22 cellular contexts compared by ENCODE assay signal in the genomic region with DNA sequence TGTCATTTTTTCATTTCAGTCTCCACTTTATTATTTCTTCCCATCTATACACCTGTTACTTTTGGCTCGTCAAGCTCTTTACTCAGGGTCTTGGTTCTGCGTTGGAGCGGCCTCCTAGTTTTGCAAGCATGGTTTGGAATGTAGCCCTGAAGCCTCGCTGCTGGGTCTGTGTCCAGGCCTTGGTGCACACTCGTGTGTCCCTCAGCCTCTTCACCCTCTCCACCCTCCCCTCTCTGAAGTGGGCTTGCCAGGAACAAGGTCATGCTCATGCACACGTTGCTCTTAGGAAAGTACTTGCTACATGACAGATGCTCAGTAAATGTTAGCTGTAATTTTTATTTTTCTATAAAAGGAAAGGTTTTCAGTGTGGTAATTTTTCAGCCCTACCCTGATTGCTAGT.
DNase-seq lines count a peak whose midpoint lies in the region; ATAC-seq and TF ChIP-seq lines count a peak whose summit lies in the region.
"Had no signal": no experiment of that assay in that cellular context is flagged by ENCODE, and none has a peak within 500 bp of the region (broad histone marks: within the 10 kb centered on the region; RNA-seq: fewer than 3 reads in every experiment).

No MANE protein-coding gene starts in this region.

- no peak overlapping the region for H3K4me3 Mint-ChIP-seq in osteocyte (ENCODE audit: unreplicated experiment)
- no peak overlapping the region for H3K4me3 Mint-ChIP-seq in glutamatergic neuron (ENCODE audit: unreplicated experiment)
- H3K4me3 Mint-ChIP-seq: B cell; CD4-positive, CD25-positive, alpha-beta regulatory T cell; CD8-positive, alpha-beta T cell; GM23338; H9 had no signal

- no peak overlapping the region for H3K27ac Mint-ChIP-seq in osteocyte (ENCODE audit: unreplicated experiment)
- H3K27ac Mint-ChIP-seq in glutamatergic neuron (ENCODE audit: unreplicated experiment): no peak overlapping the region
- H3K27ac Mint-ChIP-seq: B cell; CD4-positive, CD25-positive, alpha-beta regulatory T cell; CD8-positive, alpha-beta T cell; GM23338; H9 had no signal

- WGBS in thyroid gland, 2 donors: 29 to 39% methylated on average over 6 of the region's 6 CpGs

- no peaks in the 10 kb centered on the region for H3K9me3 Mint-ChIP-seq in osteocyte (ENCODE audit: unreplicated experiment)
- H3K9me3 Mint-ChIP-seq in glutamatergic neuron (ENCODE audit: unreplicated experiment): no peaks in the 10 kb centered on the region
- H3K9me3 Mint-ChIP-seq: CD4-positive, CD25-positive, alpha-beta regulatory T cell; CD8-positive, alpha-beta T cell; GM23338; H9 had no signal

- no peaks in the 10 kb centered on the region for H3K27me3 ChIP-seq in thyroid gland
- H3K27me3 ChIP-seq: BLaER1 had no signal

- peaks cover 0 to 9% of the 10 kb centered on the region in 2 donors for H3K4me1 ChIP-seq in thyroid gland
- H3K4me1 ChIP-seq: BLaER1, Caco-2 had no signal

- H3K36me3 Mint-ChIP-seq in osteocyte (ENCODE audit: unreplicated experiment): peaks cover 6% of the 10 kb centered on the region
- peaks cover 3% of the 10 kb centered on the region for H3K36me3 Mint-ChIP-seq in glutamatergic neuron (ENCODE audit: unreplicated experiment)

- no peaks in the 10 kb centered on the region for H3K36me3 ChIP-seq in thyroid gland

- TF ChIP-seq CTCF in osteocyte (IDR thresholded peaks at IDR 0.05): no peak
- no peak for TF ChIP-seq CTCF in thyroid gland (IDR thresholded peaks at IDR 0.05)
- no peak for TF ChIP-seq CTCF in glutamatergic neuron (IDR thresholded peaks at IDR 0.05; ENCODE audit: partially characterized antibody, unreplicated experiment)

- intact Hi-C loops in left ventricle myocardium superior (cut with micrococcal nuclease): no loop called here
- intact Hi-C loops in Right ventricle myocardium superior (cut with DNase I): no loop called here
- intact Hi-C loops in thyroid gland (cut with DNase I): no loop called here

- no peaks in the 10 kb centered on the region for H3K9me3 ChIP-seq in thyroid gland
- H3K9me3 ChIP-seq: BLaER1, Caco-2 had no signal

- TF ChIP-seq POLR2A in thyroid gland (IDR thresholded peaks at IDR 0.05): no peak

- no peak overlapping the region for H3K4me3 ChIP-seq in thyroid gland (replicated peaks in 1 of 3)
- H3K4me3 ChIP-seq: BLaER1, GM12878, GM23338 had no signal

- DNase-seq in left ventricle myocardium superior: no peak
- DNase-seq in Right ventricle myocardium superior: no peak
- peak; percentile 68 for DNase-seq in osteocyte (ENCODE audit: extremely low spot score, unreplicated experiment)
- DNase-seq in thyroid gland: peak; percentile 83 to 87
- no peak for DNase-seq in glutamatergic neuron
- DNase-seq in MV-4-11 (lab: John Stamatoyannopoulos, UW): no peak
- DNase-seq: Caco-2; CD4-positive, CD25-positive, alpha-beta regulatory T cell; CD8-positive, alpha-beta T cell; DMS 273 treated with DMSO at 0.1 percent for 48 hours; DMS79; EL; GDM1; H9 had no signal

- H3K27me3 Mint-ChIP-seq in osteocyte (ENCODE audit: unreplicated experiment) (no peaks in the 10 kb centered on the region), glutamatergic neuron (ENCODE audit: unreplicated experiment) (peaks cover 4% of the 10 kb centered on the region)
- H3K27me3 Mint-ChIP-seq: B cell; CD4-positive, CD25-positive, alpha-beta regulatory T cell had no signal

- H3K4me1 Mint-ChIP-seq in osteocyte (ENCODE audit: unreplicated experiment) (no peaks in the 10 kb centered on the region), glutamatergic neuron (ENCODE audit: low read depth, unreplicated experiment) (peaks cover 5% of the 10 kb centered on the region)
- H3K4me1 Mint-ChIP-seq: B cell, GM23338, H9 had no signal

- peak overlapping the region in 2 of 3 donors; percentile 8 to 47 for H3K27ac ChIP-seq in thyroid gland
- H3K27ac ChIP-seq: 22Rv1, BLaER1, C4-2B had no signal

- peak; percentile 50 for ATAC-seq in left ventricle myocardium superior
- ATAC-seq in Right ventricle myocardium superior (ENCODE audit: poor library complexity): no peak
- no peak for ATAC-seq in HG03460 (IDR thresholded peaks at IDR 0.05; ENCODE audit: unreplicated experiment)
- ATAC-seq: CD8-positive, alpha-beta T cell; GM12878; GM23338; HCT116 had no signal

Comparison
In these comparisons a context has a peak if more than half of its experiments do, and no peak if none do; other contexts are left out.
1. DNase-seq: peak in osteocyte (single experiment) and thyroid gland (2 of 2); none in left ventricle myocardium superior (single experiment), Right ventricle myocardium superior (single experiment), glutamatergic neuron (single experiment) and MV-4-11 (single experiment).